15 cellular contexts compared by ENCODE assay signal in the genomic region with DNA sequence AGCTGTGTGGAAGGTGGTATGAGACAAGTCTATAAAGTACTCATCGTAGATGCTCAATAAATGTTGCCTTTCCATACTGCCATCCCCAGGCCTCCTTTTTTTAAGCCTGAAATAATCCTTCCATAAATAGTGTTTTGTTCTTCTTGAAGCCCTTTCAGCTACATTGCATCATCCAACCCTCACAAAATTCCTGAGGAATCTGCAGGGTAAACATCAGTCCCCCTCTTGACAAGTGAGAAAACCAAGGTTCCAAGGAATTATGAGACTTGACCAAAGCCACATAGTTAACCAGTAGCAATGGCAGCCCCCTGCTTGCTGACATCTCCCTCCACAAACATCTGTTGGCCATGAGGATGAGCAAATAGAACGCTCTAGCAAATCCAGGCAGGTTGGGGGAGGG.
DNase-seq lines count a peak whose midpoint lies in the region; ATAC-seq and TF ChIP-seq lines count a peak whose summit lies in the region.
"Had no signal": no experiment of that assay in that cellular context is flagged by ENCODE, and none has a peak within 500 bp of the region (broad histone marks: within the 10 kb centered on the region; RNA-seq: fewer than 3 reads in every experiment).

No MANE protein-coding gene starts in this region.

- H3K9me3 ChIP-seq in IMR-90 (ENCODE audit: control insufficient read depth, insufficient read depth, low read length) (no peaks in the 10 kb centered on the region), adipocyte (ENCODE audit: control insufficient read depth, low read length) (no peaks in the 10 kb centered on the region), Peyer's patch (no peaks in the 10 kb centered on the region), neuronal stem cell (replicated peaks in 1 of 2; ENCODE audit: control insufficient read depth in 2 of 2, insufficient read depth in 1 of 2, low read depth in 1 of 2, low read length in 2 of 2) (no peaks in the 10 kb centered on the region)

- no TSS peak for BruUV-seq in IMR-90 (replicated peaks; lab: Mats Ljungman, UMichigan)

- H3K27ac Mint-ChIP-seq in activated naive CD4-positive, alpha-beta T cell treated with anti-CD3 and anti-CD28 coated beads, Interleukin-2, amount 50 U/mL, for 72 hours: no peak overlapping the region
- H3K27ac Mint-ChIP-seq: B cell; CD4-positive, alpha-beta memory T cell had no signal

- no peaks in the 10 kb centered on the region for H3K9me1 ChIP-seq in IMR-90 (ENCODE audit: insufficient read depth, low read length)

- DNase-seq in AG10803 (ENCODE audit: low read depth): peak; percentile 30
- no peak for DNase-seq in IMR-90
- DNase-seq in adipocyte (ENCODE audit: low read depth): peak; percentile 22
- peak; percentile 40 for DNase-seq in fibroblast of the aortic adventitia (ENCODE audit: low read depth)
- DNase-seq in activated naive CD4-positive, alpha-beta T cell treated with anti-CD3 and anti-CD28 coated beads, Interleukin-2, amount 50 U/mL, for 72 hours (ENCODE audit: low spot score in 2 of 2): no peak
- no peak for DNase-seq in Peyer's patch
- DNase-seq in neuronal stem cell (ENCODE audit: low spot score): no peak
- DNase-seq: 8988T; CD4-positive, alpha-beta memory T cell; DMS79; EL; HCEC 1CT had no signal

- H3K36me3 Mint-ChIP-seq in activated naive CD4-positive, alpha-beta T cell treated with anti-CD3 and anti-CD28 coated beads, Interleukin-2, amount 50 U/mL, for 72 hours: no peaks in the 10 kb centered on the region
- H3K36me3 Mint-ChIP-seq: CD4-positive, alpha-beta memory T cell had no signal

- no peak overlapping the region for H3K23ac ChIP-seq in IMR-90 (ENCODE audit: low read depth, low read length)
- no peak overlapping the region for H3K23ac ChIP-seq in neuronal stem cell (ENCODE audit: low read depth, low read length, poor library complexity)

- no peaks in the 10 kb centered on the region for H4K20me1 ChIP-seq in IMR-90 (ENCODE audit: insufficient read depth, low read length)

- H3K79me1 ChIP-seq in IMR-90 (ENCODE audit: low read depth in 1 of 2, low read length in 2 of 2) (no peaks in the 10 kb centered on the region), neuronal stem cell (ENCODE audit: low read depth, low read length) (no peaks in the 10 kb centered on the region)

- H4K91ac ChIP-seq in IMR-90 (ENCODE audit: insufficient read depth, low read depth, low read length) (no peak overlapping the region), neuronal stem cell (ENCODE audit: low read depth, low read length, poor library complexity) (no peak overlapping the region)

- H3K14ac ChIP-seq in IMR-90 (replicated peaks; ENCODE audit: low read depth, low read length) (no peak overlapping the region), neuronal stem cell (ENCODE audit: low read length) (no peak overlapping the region)

- no peak overlapping the region for H4K5ac ChIP-seq in IMR-90 (ENCODE audit: low read depth, low read length)

- in situ Hi-C loops in IMR-90 (cut with MboI; ENCODE audit: low sequenced_read_pairs): no loop called here

- POLR2A ChIA-PET in IMR-90 (lab: Charles Lee; ENCODE audit: unreplicated experiment): no interaction called here

- H2BK20ac ChIP-seq in IMR-90 (ENCODE audit: low read depth, low read length): no peak overlapping the region

- TF ChIP-seq POLR2A in IMR-90 (IDR thresholded peaks at IDR 0.05; ENCODE audit: low read depth, low read length) (no peak), Peyer's patch (IDR thresholded peaks at IDR 0.05) (no peak)

- no peaks in the 10 kb centered on the region for H3K36me3 ChIP-seq in IMR-90 (ENCODE audit: control insufficient read depth, insufficient read depth, low read length)
- no peaks in the 10 kb centered on the region for H3K36me3 ChIP-seq in adipocyte (ENCODE audit: control insufficient read depth, insufficient read depth, low read length, severe bottlenecking)
- no peaks in the 10 kb centered on the region for H3K36me3 ChIP-seq in Peyer's patch
- H3K36me3 ChIP-seq in neuronal stem cell (replicated peaks in 1 of 2; ENCODE audit: control insufficient read depth in 2 of 2, insufficient read depth in 2 of 2, low read length in 2 of 2): no peaks in the 10 kb centered on the region

- intact Hi-C loops in IMR-90 (cut with micrococcal nuclease): no loop called here

- TF ChIP-seq CTCF in AG10803 (conservative IDR thresholded peaks at IDR 0.05; ENCODE audit: low read length) (no peak), IMR-90 (conservative IDR thresholded peaks at IDR 0.05; ENCODE audit: low read depth, low read length) (no peak), fibroblast of the aortic adventitia (IDR thresholded peaks at IDR 0.05; ENCODE audit: insufficient read depth, low read length) (no peak), Peyer's patch (IDR thresholded peaks at IDR 0.05) (no peak)

- H2AK5ac ChIP-seq in IMR-90 (ENCODE audit: low read depth, low read length): no peak overlapping the region
- H2AK5ac ChIP-seq in neuronal stem cell (ENCODE audit: low read depth, low read length): no peak overlapping the region

- H3K4me2 ChIP-seq in IMR-90 (ENCODE audit: low read depth, low read length) (no peak overlapping the region), neuronal stem cell (ENCODE audit: insufficient read depth, low read length, poor library complexity, severe bottlenecking) (no peak overlapping the region)

- dilution Hi-C loops in IMR-90 (cut with HindIII; ENCODE audit: low sequenced_read_pairs, unreplicated experiment): no loop called here

- H3K9ac ChIP-seq in IMR-90 (ENCODE audit: low read depth, low read length): no peak overlapping the region
- H3K9ac ChIP-seq in adipocyte (ENCODE audit: low read length): no peak overlapping the region
- H3K9ac ChIP-seq in neuronal stem cell (ENCODE audit: low read depth, low read length, poor library complexity): no peak overlapping the region

- no peak for TF ChIP-seq RAD21 in IMR-90 (IDR thresholded peaks at IDR 0.05; ENCODE audit: low read length)

- H2AK9ac ChIP-seq in IMR-90 (replicated peaks; ENCODE audit: low read depth, low read length, poor library complexity): no peak overlapping the region

- no peak overlapping the region for H3K27ac ChIP-seq in IMR-90 (ENCODE audit: insufficient read depth, low read length)
- H3K27ac ChIP-seq in Peyer's patch: no peak overlapping the region
- H3K27ac ChIP-seq in neuronal stem cell (replicated peaks; ENCODE audit: low read length): no peak overlapping the region
- H3K27ac ChIP-seq: C4-2B had no signal

- no CpG with 5 or more reads among the region's 2 CpGs for WGBS in IMR-90 (ENCODE audit: extremely low coverage in 2 of 2, insufficient read length in 1 of 2), 2 experiments
- no CpG with 5 or more reads among the region's 2 CpGs for WGBS in neuronal stem cell (ENCODE audit: extremely low coverage in 2 of 2, insufficient read length in 2 of 2, insufficient replicate concordance in 1 of 2), 2 donors

- CTCF ChIA-PET in IMR-90 (lab: Yijun Ruan, JAX): no interaction called here

- no peak overlapping the region for H2BK12ac ChIP-seq in neuronal stem cell (ENCODE audit: low read length)

- H3K56ac ChIP-seq in IMR-90 (ENCODE audit: extremely low read depth, insufficient read depth, low read length): no peak overlapping the region

- no peaks in the 10 kb centered on the region for H3K4me1 ChIP-seq in IMR-90 (ENCODE audit: control insufficient read depth, insufficient read depth, low read length)
- H3K4me1 ChIP-seq in adipocyte (ENCODE audit: control insufficient read depth, insufficient read depth, low read length): no peaks in the 10 kb centered on the region
- H3K4me1 ChIP-seq in Peyer's patch: no peaks in the 10 kb centered on the region
- H3K4me1 ChIP-seq in neuronal stem cell (ENCODE audit: control insufficient read depth in 2 of 2, insufficient read depth in 1 of 2, low read depth in 1 of 2, low read length in 2 of 2): no peaks in the 10 kb centered on the region

- H2BK120ac ChIP-seq in IMR-90 (ENCODE audit: low read depth, low read length) (no peak overlapping the region), neuronal stem cell (ENCODE audit: low read depth, low read length) (no peak overlapping the region)

- H2BK15ac ChIP-seq in IMR-90 (ENCODE audit: low read depth, low read length): no peak overlapping the region
- no peak overlapping the region for H2BK15ac ChIP-seq in neuronal stem cell (ENCODE audit: low read length)

- H3K18ac ChIP-seq in IMR-90 (ENCODE audit: low read depth, low read length): no peak overlapping the region
- no peak overlapping the region for H3K18ac ChIP-seq in neuronal stem cell (ENCODE audit: low read length)

- H3K4me3 ChIP-seq in AG10803 (ENCODE audit: low read length): no peak overlapping the region
- H3K4me3 ChIP-seq in IMR-90 (ENCODE audit: insufficient read depth, low read depth, low read length): no peak overlapping the region
- H3K4me3 ChIP-seq in adipocyte (ENCODE audit: low read length): no peak overlapping the region
- no peak overlapping the region for H3K4me3 ChIP-seq in fibroblast of the aortic adventitia (ENCODE audit: low read depth, low read length)
- H3K4me3 ChIP-seq in Peyer's patch: no peak overlapping the region
- H3K4me3 ChIP-seq in neuronal stem cell (ENCODE audit: low read length in 2 of 2): no peak overlapping the region

- H2AFZ ChIP-seq in IMR-90 (replicated peaks; ENCODE audit: low read length, poor library complexity): no peak overlapping the region
- H2AFZ ChIP-seq in neuronal stem cell (ENCODE audit: low read length): no peak overlapping the region

- H3K4ac ChIP-seq in IMR-90 (ENCODE audit: low read depth, low read length): no peak overlapping the region
- no peak overlapping the region for H3K4ac ChIP-seq in neuronal stem cell (ENCODE audit: low read length)

- H3K27me3 ChIP-seq in IMR-90 (ENCODE audit: control insufficient read depth, insufficient read depth, low read length) (peaks cover 1% of the 10 kb centered on the region; the same call in 1 of the 2 replicates), adipocyte (replicated peaks; ENCODE audit: control insufficient read depth, insufficient read depth, low read length) (peaks cover 36% of the 10 kb centered on the region), Peyer's patch (no peaks in the 10 kb centered on the region), neuronal stem cell (ENCODE audit: control insufficient read depth in 3 of 3, insufficient read depth in 3 of 3, low read depth in 1 of 3, low read length in 3 of 3) (no peaks in the 10 kb centered on the region)

- H4K8ac ChIP-seq in IMR-90 (ENCODE audit: low read depth in 2 of 2, low read length in 2 of 2) (no peak overlapping the region), neuronal stem cell (ENCODE audit: low read depth, low read length) (no peak overlapping the region)

- no peak overlapping the region for H2BK5ac ChIP-seq in IMR-90 (ENCODE audit: low read depth, low read length, poor library complexity, severe bottlenecking)
- no peak overlapping the region for H2BK5ac ChIP-seq in neuronal stem cell (ENCODE audit: low read length)

- no peaks in the 10 kb centered on the region for H3K9me3 Mint-ChIP-seq in activated naive CD4-positive, alpha-beta T cell treated with anti-CD3 and anti-CD28 coated beads, Interleukin-2, amount 50 U/mL, for 72 hours
- H3K9me3 Mint-ChIP-seq: CD4-positive, alpha-beta memory T cell had no signal

- no peak for ATAC-seq in IMR-90 (ENCODE audit: low read depth)
- ATAC-seq in activated naive CD4-positive, alpha-beta T cell treated with anti-CD3 and anti-CD28 coated beads, Interleukin-2, amount 50 U/mL, for 72 hours: no peak
- ATAC-seq in GM18511 (IDR thresholded peaks at IDR 0.05; ENCODE audit: unreplicated experiment): no peak

TF ChIP-seq in IMR-90, 13 proteins besides CTCF, POLR2A, EP300 and RAD21 (continues in another document):
- TF ChIP-seq CEBPB (IDR thresholded peaks at IDR 0.05; ENCODE audit: low read depth, low read length): peak; percentile 29; the same call in 1 of the 2 replicates

Comparison
In these comparisons a context has a peak if more than half of its experiments do, and no peak if none do; other contexts are left out.
1. DNase-seq: peak in AG10803 (single experiment), adipocyte (single experiment) and fibroblast of the aortic adventitia (single experiment); none in IMR-90 (single experiment), activated naive CD4-positive, alpha-beta T cell treated with anti-CD3 and anti-CD28 coated beads, Interleukin-2, amount 50 U/mL, for 72 hours (0 of 2), Peyer's patch (0 of 3) and neuronal stem cell (single experiment).